15 cellular contexts compared by ENCODE assay signal in the genomic region with DNA sequence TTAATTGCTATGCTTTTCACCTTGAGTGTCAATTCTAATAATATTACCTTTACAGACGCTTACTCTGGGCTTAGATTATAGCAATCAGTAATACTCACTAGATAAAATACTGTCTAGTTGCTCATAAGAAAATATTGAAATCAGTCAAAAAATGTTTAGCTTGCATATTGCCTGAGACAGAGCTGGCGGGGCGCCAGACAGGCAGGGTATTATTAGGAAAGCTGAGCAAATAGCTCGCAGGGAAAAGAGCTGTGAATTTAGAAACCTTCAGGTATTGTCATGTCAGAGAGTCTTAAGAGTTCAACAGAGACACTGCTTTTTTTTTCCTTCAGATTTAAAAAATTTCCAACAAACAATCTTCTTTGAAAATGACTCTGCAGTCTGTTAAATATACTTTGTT.
DNase-seq lines count a peak whose midpoint lies in the region; ATAC-seq and TF ChIP-seq lines count a peak whose summit lies in the region.
"Had no signal": no experiment of that assay in that cellular context is flagged by ENCODE, and none has a peak within 500 bp of the region (broad histone marks: within the 10 kb centered on the region; RNA-seq: fewer than 3 reads in every experiment).

No MANE protein-coding gene starts in this region.

- H3K36me3 Mint-ChIP-seq in CD14-positive monocyte, result no peaks in the 10 kb centered on the region
- no peaks in the 10 kb centered on the region for H3K36me3 Mint-ChIP-seq in activated CD8-positive, alpha-beta T cell treated with anti-CD3 and anti-CD28 coated beads, Interleukin-2, amount 10 ng/mL, durations not matched to agents 7 days and 5 days (ENCODE audit: low read depth)
- H3K36me3 Mint-ChIP-seq: CD4-positive, alpha-beta memory T cell; naive thymus-derived CD8-positive, alpha-beta T cell; WTC11 had no signal

- POLR2A ChIA-PET in activated CD8-positive, alpha-beta T cell treated with anti-CD3 and anti-CD28 coated beads, Interleukin-2, amount 10 ng/mL, durations not matched to agents 7 days and 5 days (lab: Charles Lee), result no interaction called here

- H3K27ac Mint-ChIP-seq in CD14-positive monocyte, result no peak overlapping the region
- H3K27ac Mint-ChIP-seq in activated CD8-positive, alpha-beta T cell treated with anti-CD3 and anti-CD28 coated beads, Interleukin-2, amount 10 ng/mL, durations not matched to agents 7 days and 5 days, result no peak overlapping the region
- H3K27ac Mint-ChIP-seq: CD4-positive, alpha-beta memory T cell; naive thymus-derived CD8-positive, alpha-beta T cell; WTC11 had no signal

- H3K9me3 ChIP-seq in WERI-Rb-1 (ENCODE audit: severe bottlenecking), result no peaks in the 10 kb centered on the region
- H3K9me3 ChIP-seq: SK-N-SH had no signal

- no peak for ATAC-seq in omental fat pad (ENCODE audit: low FRiP score)
- no peak for ATAC-seq in activated CD8-positive, alpha-beta T cell treated with anti-CD3 and anti-CD28 coated beads, Interleukin-2, amount 10 ng/mL, durations not matched to agents 7 days and 5 days
- ATAC-seq: activated T-cell treated with anti-CD3 and anti-CD28 coated beads, Interleukin-2, amount 50 U/mL, for 4 hours; naive thymus-derived CD8-positive, alpha-beta T cell; WTC11 had no signal

- no peak overlapping the region for H3K4me3 ChIP-seq in choroid plexus epithelial cell (ENCODE audit: low read depth, low read length)
- H3K4me3 ChIP-seq in WERI-Rb-1 (ENCODE audit: low read depth, low read length), result no peak overlapping the region

- peaks cover 0 to 3% (median 0%) of the 10 kb centered on the region in 7 donors for H3K9me3 Mint-ChIP-seq in CD14-positive monocyte
- H3K9me3 Mint-ChIP-seq in activated CD8-positive, alpha-beta T cell treated with anti-CD3 and anti-CD28 coated beads, Interleukin-2, amount 10 ng/mL, durations not matched to agents 7 days and 5 days (ENCODE audit: insufficient read depth), result no peaks in the 10 kb centered on the region
- H3K9me3 Mint-ChIP-seq: activated T-cell treated with anti-CD3 and anti-CD28 coated beads, Interleukin-2, amount 50 U/mL, for 4 hours; brain; WTC11 had no signal

- H3K27ac ChIP-seq in WERI-Rb-1, result no peak overlapping the region

- no peak overlapping the region for H3K4me3 Mint-ChIP-seq in CD14-positive monocyte
- no peak overlapping the region for H3K4me3 Mint-ChIP-seq in activated CD8-positive, alpha-beta T cell treated with anti-CD3 and anti-CD28 coated beads, Interleukin-2, amount 10 ng/mL, durations not matched to agents 7 days and 5 days
- H3K4me3 Mint-ChIP-seq: activated T-cell treated with anti-CD3 and anti-CD28 coated beads, Interleukin-2, amount 50 U/mL, for 4 hours; CD4-positive, alpha-beta memory T cell; naive thymus-derived CD8-positive, alpha-beta T cell; WTC11 had no signal

- H3K27me3 Mint-ChIP-seq in CD14-positive monocyte (ENCODE audit: low read depth in 3 of 3), result peaks cover 0 to 9% (median 3%) of the 10 kb centered on the region in 3 donors
- H3K27me3 Mint-ChIP-seq in activated CD8-positive, alpha-beta T cell treated with anti-CD3 and anti-CD28 coated beads, Interleukin-2, amount 10 ng/mL, durations not matched to agents 7 days and 5 days (ENCODE audit: low read depth), result no peaks in the 10 kb centered on the region
- H3K27me3 Mint-ChIP-seq: brain had no signal

- peaks cover 16% of the 10 kb centered on the region for H3K4me1 Mint-ChIP-seq in CD14-positive monocyte
- H3K4me1 Mint-ChIP-seq in activated CD8-positive, alpha-beta T cell treated with anti-CD3 and anti-CD28 coated beads, Interleukin-2, amount 10 ng/mL, durations not matched to agents 7 days and 5 days (ENCODE audit: low read depth), result no peaks in the 10 kb centered on the region
- H3K4me1 Mint-ChIP-seq: CD4-positive, alpha-beta memory T cell had no signal

- DNase-seq in DMS79 (lab: John Stamatoyannopoulos, UW) (peak; percentile 35), NCI-H146 (lab: John Stamatoyannopoulos, UW) (peak; percentile 58), choroid plexus epithelial cell (ENCODE audit: low read depth) (peak; percentile 42), omental fat pad (ENCODE audit: low spot score) (peak; percentile 78), CD14-positive monocyte (ENCODE audit: low spot score) (no peak), WERI-Rb-1 (no peak)
- DNase-seq in activated CD8-positive, alpha-beta T cell treated with anti-CD3 and anti-CD28 coated beads, Interleukin-2, amount 10 ng/mL, durations not matched to agents 7 days and 5 days, result no peak
- no peak for DNase-seq in activated effector memory CD4-positive, alpha-beta T cell treated with Interleukin-2 at 50 U/mL for 16 hours
- DNase-seq: activated T-cell treated with anti-CD3 and anti-CD28 coated beads, Interleukin-2, amount 50 U/mL, for 4 hours; CD4-positive, alpha-beta memory T cell; naive thymus-derived CD8-positive, alpha-beta T cell; SK-N-SH; stimulated activated CD4-positive, alpha-beta T cell treated with anti-CD3 and anti-CD28 coated beads, Interleukin-15, amount 100 ng/mL, for 24 hours had no signal

- no peaks in the 10 kb centered on the region for H3K27me3 ChIP-seq in WERI-Rb-1 (ENCODE audit: insufficient read depth, low read depth, severe bottlenecking)

- TF ChIP-seq CTCF in choroid plexus epithelial cell (conservative IDR thresholded peaks at IDR 0.05; ENCODE audit: low read depth, low read length), result no peak
- no peak for TF ChIP-seq CTCF in omental fat pad (IDR thresholded peaks at IDR 0.05)
- TF ChIP-seq CTCF in CD14-positive monocyte (IDR thresholded peaks at IDR 0.05), result no peak
- TF ChIP-seq CTCF in WERI-Rb-1 (IDR thresholded peaks at IDR 0.05; ENCODE audit: low read depth, low read length), result no peak

- intact Hi-C loops in CD14-positive monocyte (cut with micrococcal nuclease), result no loop called here

- H3K36me3 ChIP-seq in WERI-Rb-1, result no peaks in the 10 kb centered on the region; the same call in 1 of the 2 replicates

- CTCF ChIA-PET in activated CD8-positive, alpha-beta T cell treated with anti-CD3 and anti-CD28 coated beads, Interleukin-2, amount 10 ng/mL, durations not matched to agents 7 days and 5 days (lab: Charles Lee), result interaction anchor here (0.6 to 1.2 kb wide), 2 partner anchors 53 to 913 kb away, joined by 3 read pairs; no protein-coding TSS in a partner anchor

Comparison
In these comparisons a context has a peak if more than half of its experiments do, and no peak if none do; other contexts are left out.
1. DNase-seq: peak in DMS79 (single experiment), NCI-H146 (single experiment), choroid plexus epithelial cell (single experiment) and omental fat pad (single experiment); none in CD14-positive monocyte (single experiment), WERI-Rb-1 (single experiment), activated CD8-positive, alpha-beta T cell treated with anti-CD3 and anti-CD28 coated beads, Interleukin-2, amount 10 ng/mL, durations not matched to agents 7 days and 5 days (single experiment) and activated effector memory CD4-positive, alpha-beta T cell treated with Interleukin-2 at 50 U/mL for 16 hours (single experiment).